Comparison of ENCODE assay signal across 2 cellular contexts in the genomic region with DNA sequence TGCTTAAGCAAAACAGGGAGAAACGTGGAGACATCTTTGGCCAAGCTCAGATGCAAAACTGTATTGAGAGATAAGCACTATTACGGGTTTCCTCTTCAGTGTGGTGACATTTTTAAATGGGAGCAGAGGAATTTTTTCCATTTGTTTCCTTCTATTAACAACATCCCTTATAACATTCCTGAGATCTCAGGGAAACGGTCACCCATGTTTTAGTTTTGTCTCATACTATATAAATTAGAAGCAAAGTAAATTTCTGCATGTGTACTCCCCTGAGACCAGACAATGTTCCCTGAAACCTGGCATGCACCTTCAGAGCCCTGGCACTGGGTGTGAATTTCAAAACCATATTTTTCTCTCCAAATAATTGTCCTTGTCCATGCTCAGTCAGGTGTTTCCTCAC.
TF ChIP-seq lines count a peak whose summit lies in the region.

No MANE protein-coding gene starts in this region.

TF ChIP-seq in IMR-90, 13 proteins besides CTCF, POLR2A, EP300 and RAD21:
- TF ChIP-seq MAFK (IDR thresholded peaks at IDR 0.05; ENCODE audit: low read depth, low read length) (no peak), BHLHE40 (IDR thresholded peaks at IDR 0.05; ENCODE audit: low read depth, low read length) (no peak), FOS (IDR thresholded peaks at IDR 0.05; ENCODE audit: low read depth, low read length) (no peak), MAZ (IDR thresholded peaks at IDR 0.05; ENCODE audit: borderline replicate concordance, low read depth, low read length) (no peak), CEBPB (IDR thresholded peaks at IDR 0.05; ENCODE audit: low read depth, low read length) (no peak), NFE2L2 (IDR thresholded peaks at IDR 0.05; ENCODE audit: low read depth, low read length) (no peak), CHD1 (IDR thresholded peaks at IDR 0.05; ENCODE audit: low read depth, low read length) (no peak), RCOR1 (IDR thresholded peaks at IDR 0.05; ENCODE audit: insufficient replicate concordance, low read length) (no peak), SMC3 (IDR thresholded peaks at IDR 0.05; ENCODE audit: low read depth, low read length) (no peak)
- TF ChIP-seq, protein P1, sequence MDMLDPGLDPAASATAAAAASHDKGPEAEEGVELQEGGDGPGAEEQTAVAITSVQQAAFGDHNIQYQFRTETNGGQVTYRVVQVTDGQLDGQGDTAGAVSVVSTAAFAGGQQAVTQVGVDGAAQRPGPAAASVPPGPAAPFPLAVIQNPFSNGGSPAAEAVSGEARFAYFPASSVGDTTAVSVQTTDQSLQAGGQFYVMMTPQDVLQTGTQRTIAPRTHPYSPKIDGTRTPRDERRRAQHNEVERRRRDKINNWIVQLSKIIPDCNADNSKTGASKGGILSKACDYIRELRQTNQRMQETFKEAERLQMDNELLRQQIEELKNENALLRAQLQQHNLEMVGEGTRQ (IDR thresholded peaks at IDR 0.05; ENCODE audit: low read depth, low read length): no peak
- TF ChIP-seq, protein P2, sequence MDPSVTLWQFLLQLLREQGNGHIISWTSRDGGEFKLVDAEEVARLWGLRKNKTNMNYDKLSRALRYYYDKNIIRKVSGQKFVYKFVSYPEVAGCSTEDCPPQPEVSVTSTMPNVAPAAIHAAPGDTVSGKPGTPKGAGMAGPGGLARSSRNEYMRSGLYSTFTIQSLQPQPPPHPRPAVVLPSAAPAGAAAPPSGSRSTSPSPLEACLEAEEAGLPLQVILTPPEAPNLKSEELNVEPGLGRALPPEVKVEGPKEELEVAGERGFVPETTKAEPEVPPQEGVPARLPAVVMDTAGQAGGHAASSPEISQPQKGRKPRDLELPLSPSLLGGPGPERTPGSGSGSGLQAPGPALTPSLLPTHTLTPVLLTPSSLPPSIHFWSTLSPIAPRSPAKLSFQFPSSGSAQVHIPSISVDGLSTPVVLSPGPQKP (IDR thresholded peaks at IDR 0.05; ENCODE audit: borderline replicate concordance, low read depth, low read length): no peak

TF ChIP-seq in endothelial cell of umbilical vein, 7 proteins besides CTCF, POLR2A, EP300 and RAD21:
- TF ChIP-seq JUN (IDR thresholded peaks at IDR 0.05; ENCODE audit: borderline replicate concordance, insufficient read depth, insufficient read length, low read depth): no peak
TF ChIP-seq in endothelial cell of umbilical vein: peak in this region for 0.
